ENCODE assay signal across 7 cellular contexts in the genomic region with DNA sequence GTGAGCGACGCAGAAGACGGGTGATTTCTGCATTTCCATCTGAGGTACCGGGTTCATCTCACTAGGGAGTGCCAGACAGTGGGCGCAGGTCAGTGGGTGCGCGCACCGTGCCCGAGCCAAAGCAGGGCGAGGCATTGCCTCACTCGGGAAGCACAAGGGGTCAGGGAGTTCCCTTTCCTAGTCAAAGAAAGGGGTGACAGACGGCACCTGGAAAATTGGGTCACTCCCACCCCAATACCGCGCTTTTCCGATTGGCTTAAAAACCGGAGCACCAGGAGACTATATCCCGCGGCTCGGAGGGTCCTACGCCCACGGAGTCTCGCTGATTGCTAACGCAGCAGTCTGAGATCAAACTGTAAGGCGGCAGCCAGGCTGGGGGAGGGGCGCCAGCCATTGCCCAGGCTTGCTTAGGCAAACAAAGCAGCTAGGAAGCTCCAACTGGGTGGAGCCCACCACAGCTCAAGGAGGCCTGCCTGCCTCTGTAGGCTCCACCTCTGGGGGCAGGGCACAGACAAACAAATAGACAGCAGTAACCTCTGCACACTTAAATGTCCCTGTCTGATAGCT. TPM values are rescaled to one million over a fixed set of nuclear protein-coding genes. Genes with fewer than 3 reads are reported as not detected.
DNase-seq lines count a peak whose midpoint lies in the region; ATAC-seq and TF ChIP-seq lines count a peak whose summit lies in the region.
"Not testable (repeated sequence)": the region's sequence is repeated elsewhere in the genome, so short reads cannot be mapped to it uniquely, and the experiment has no call there.

No MANE protein-coding gene starts in this region.

- DNase-seq in NCI-H2227 treated with DMSO at 0.1 percent for 48 hours (lab: John Stamatoyannopoulos, UW) (peak; percentile 11), fibroblast of peridontal ligament (ENCODE audit: extremely low read depth) (peak; percentile 74), midbrain (lab: John Stamatoyannopoulos, UW) (peak; percentile 10)
- DNase-seq in activated naive CD8-positive, alpha-beta T cell treated with anti-CD3 and anti-CD28 coated beads for 36 hours, result peak; percentile 71
- DNase-seq in stimulated activated CD4-positive, alpha-beta T cell treated with anti-CD3 and anti-CD28 coated beads, Interleukin-1b, Interleukin-23, amount 100 ng/mL, for 24 hours (ENCODE audit: low read depth in 4 of 4, low spot score in 1 of 4), result peak in 3 of 4 experiments; percentile 23 to 42 (median 35)

- peak overlapping the region; percentile 74 for H3K27ac Mint-ChIP-seq in activated naive CD8-positive, alpha-beta T cell treated with anti-CD3 and anti-CD28 coated beads for 36 hours

- H3K27ac ChIP-seq in VCaP, result peak overlapping the region; percentile 65

- peaks cover 12% of the 10 kb centered on the region for H3K4me1 Mint-ChIP-seq in activated naive CD8-positive, alpha-beta T cell treated with anti-CD3 and anti-CD28 coated beads for 36 hours

- H3K36me3 Mint-ChIP-seq in activated naive CD8-positive, alpha-beta T cell treated with anti-CD3 and anti-CD28 coated beads for 36 hours, result peaks cover 22% of the 10 kb centered on the region

- not testable (repeated sequence) for H3K27me3 Mint-ChIP-seq in activated naive CD8-positive, alpha-beta T cell treated with anti-CD3 and anti-CD28 coated beads for 36 hours

- peak overlapping the region; percentile 72 for H3K4me3 Mint-ChIP-seq in activated naive CD8-positive, alpha-beta T cell treated with anti-CD3 and anti-CD28 coated beads for 36 hours

- not testable (repeated sequence) for TF ChIP-seq CTCF in VCaP (conservative IDR thresholded peaks at IDR 0.05)

- H3K9me3 Mint-ChIP-seq in activated naive CD8-positive, alpha-beta T cell treated with anti-CD3 and anti-CD28 coated beads for 36 hours, result not testable (repeated sequence)

- peak; percentile 64 for ATAC-seq in GM21529 (IDR thresholded peaks at IDR 0.05; ENCODE audit: unreplicated experiment)

RNA-seq across cellular contexts. Expression of gene NSUN6, which starts 23.9 kb away (rescaled TPM):
- total RNA-seq in activated naive CD8-positive, alpha-beta T cell treated with anti-CD3 and anti-CD28 coated beads for 36 hours, result 10 to 100 TPM; 13.0 to 15.5 TPM

RNA-seq across cellular contexts. Expression of gene ARL5B, which starts 31.7 kb away (rescaled TPM):
- 10 to 100 TPM; 12.9 TPM for total RNA-seq in activated naive CD8-positive, alpha-beta T cell treated with anti-CD3 and anti-CD28 coated beads for 36 hours

Comparison
In these comparisons a context has a peak if more than half of its experiments do, and no peak if none do; other contexts are left out.
1. Peak in every context shown above with its lines: DNase-seq, ATAC-seq and H3K27ac ChIP-seq.
2. DNase-seq: peak in every context shown above with its lines; median percentile 74 in fibroblast of peridontal ligament; 71 in activated naive CD8-positive, alpha-beta T cell treated with anti-CD3 and anti-CD28 coated beads for 36 hours; 35 in stimulated activated CD4-positive, alpha-beta T cell treated with anti-CD3 and anti-CD28 coated beads, Interleukin-1b, Interleukin-23, amount 100 ng/mL, for 24 hours; 11 in NCI-H2227 treated with DMSO at 0.1 percent for 48 hours; 10 in midbrain.